ENCODE assay signal across 25 cellular contexts in genomic region chr5:76414788-76415187, GRCh38.
"Had no signal": no experiment of that assay in that cellular context is flagged by ENCODE, and none has a peak within 500 bp of the region (broad histone marks: within the 10 kb centered on the region; RNA-seq: fewer than 3 reads in every experiment).

No MANE protein-coding gene starts in this region.

- H3K9me3 ChIP-seq: breast epithelium, colonic mucosa, esophagus squamous epithelium, gastroesophageal sphincter, pancreas, tibial nerve had no signal

- DNase-seq: activated B cell treated with CpG ODN at 0.5 μM for 24 hours; activated CD4-positive, alpha-beta memory T cell treated with anti-CD3 and anti-CD28 coated beads for 36 hours; activated CD4-positive, alpha-beta T cell treated with anti-CD3 and anti-CD28 coated beads for 36 hours; activated naive CD4-positive, alpha-beta T cell; activated naive CD8-positive, alpha-beta T cell treated with anti-CD3 and anti-CD28 coated beads, Interleukin-2, amount 10 ng/mL, durations not matched to agents 7 days and 5 days; amniotic stem cell; colonic mucosa; dorsolateral prefrontal cortex; endodermal cell; esophagus squamous epithelium; head of caudate nucleus; islet precursor cell; left cardiac atrium; midbrain; nephron progenitor cell; pancreas; right cardiac atrium; stimulated activated CD4-positive, alpha-beta T cell treated with anti-CD3 and anti-CD28 coated beads, Interleukin-1b, Interleukin-23, amount 100 ng/mL, for 48 hours; stimulated activated naive CD8-positive, alpha-beta T cell treated with anti-CD3 and anti-CD28 coated beads, Interleukin-15, amount 100 ng/mL, for 72 hours; T-helper 9 cell had no signal

- H3K9me3 Mint-ChIP-seq: activated B cell treated with CpG ODN at 0.5 μM for 24 hours; activated CD4-positive, alpha-beta memory T cell treated with anti-CD3 and anti-CD28 coated beads for 36 hours; activated naive CD8-positive, alpha-beta T cell treated with anti-CD3 and anti-CD28 coated beads, Interleukin-2, amount 10 ng/mL, durations not matched to agents 7 days and 5 days; activated T-helper 2 cell treated with anti-CD3 and anti-CD28 coated beads, Interferon-gamma antibody, Interleukin-2, Interleukin-4, amounts not matched to agents 10 μg/mL and 5 μg/mL and 100 μg/mL, durations not matched to agents 14 hours and 24 hours and 36 hours; endodermal cell; nephron progenitor cell; stimulated activated naive CD8-positive, alpha-beta T cell treated with anti-CD3 and anti-CD28 coated beads, Interleukin-15, amount 100 ng/mL, for 72 hours had no signal

- H3K36me3 ChIP-seq: breast epithelium, colonic mucosa, esophagus squamous epithelium, gastroesophageal sphincter, pancreas, tibial nerve had no signal

- H3K27ac Mint-ChIP-seq: activated B cell treated with CpG ODN at 0.5 μM for 24 hours; activated CD4-positive, alpha-beta T cell treated with anti-CD3 and anti-CD28 coated beads for 36 hours; activated naive CD8-positive, alpha-beta T cell treated with anti-CD3 and anti-CD28 coated beads, Interleukin-2, amount 10 ng/mL, durations not matched to agents 7 days and 5 days; activated T-helper 2 cell treated with anti-CD3 and anti-CD28 coated beads, Interferon-gamma antibody, Interleukin-2, Interleukin-4, amounts not matched to agents 10 μg/mL and 5 μg/mL and 100 μg/mL, durations not matched to agents 14 hours and 24 hours and 36 hours; endodermal cell; stimulated activated naive CD8-positive, alpha-beta T cell treated with anti-CD3 and anti-CD28 coated beads, Interleukin-15, amount 100 ng/mL, for 72 hours had no signal

- H3K4me3 ChIP-seq: breast epithelium, colonic mucosa, dorsolateral prefrontal cortex, esophagus squamous epithelium, gastroesophageal sphincter, pancreas, skin epidermis, tibial nerve had no signal

- H3K27me3 ChIP-seq: breast epithelium, colonic mucosa, esophagus squamous epithelium, gastroesophageal sphincter, pancreas, tibial nerve had no signal

- H3K27ac ChIP-seq: breast epithelium, colonic mucosa, dorsolateral prefrontal cortex, esophagus squamous epithelium, gastroesophageal sphincter, pancreas, skin epidermis, tibial nerve had no signal

- H3K27me3 Mint-ChIP-seq: activated B cell treated with CpG ODN at 0.5 μM for 24 hours; activated CD4-positive, alpha-beta memory T cell treated with anti-CD3 and anti-CD28 coated beads for 36 hours; activated CD4-positive, alpha-beta T cell treated with anti-CD3 and anti-CD28 coated beads for 36 hours; activated naive CD8-positive, alpha-beta T cell treated with anti-CD3 and anti-CD28 coated beads, Interleukin-2, amount 10 ng/mL, durations not matched to agents 7 days and 5 days; stimulated activated naive CD8-positive, alpha-beta T cell treated with anti-CD3 and anti-CD28 coated beads, Interleukin-15, amount 100 ng/mL, for 72 hours had no signal

- H3K4me3 Mint-ChIP-seq: activated B cell treated with CpG ODN at 0.5 μM for 24 hours; activated CD4-positive, alpha-beta memory T cell treated with anti-CD3 and anti-CD28 coated beads for 36 hours; activated CD4-positive, alpha-beta T cell treated with anti-CD3 and anti-CD28 coated beads for 36 hours; activated naive CD8-positive, alpha-beta T cell treated with anti-CD3 and anti-CD28 coated beads, Interleukin-2, amount 10 ng/mL, durations not matched to agents 7 days and 5 days; endodermal cell; nephron progenitor cell; stimulated activated naive CD8-positive, alpha-beta T cell treated with anti-CD3 and anti-CD28 coated beads, Interleukin-15, amount 100 ng/mL, for 72 hours had no signal

- ATAC-seq: activated CD4-positive, alpha-beta T cell treated with anti-CD3 and anti-CD28 coated beads for 36 hours; gastroesophageal sphincter; left cardiac atrium; pancreas; right cardiac atrium; stimulated activated naive CD8-positive, alpha-beta T cell treated with anti-CD3 and anti-CD28 coated beads, Interleukin-15, amount 100 ng/mL, for 72 hours had no signal

- H3K4me1 ChIP-seq: breast epithelium, colonic mucosa, esophagus squamous epithelium, gastroesophageal sphincter, tibial nerve had no signal
